18 cellular contexts compared by ENCODE assay signal in the genomic region with DNA sequence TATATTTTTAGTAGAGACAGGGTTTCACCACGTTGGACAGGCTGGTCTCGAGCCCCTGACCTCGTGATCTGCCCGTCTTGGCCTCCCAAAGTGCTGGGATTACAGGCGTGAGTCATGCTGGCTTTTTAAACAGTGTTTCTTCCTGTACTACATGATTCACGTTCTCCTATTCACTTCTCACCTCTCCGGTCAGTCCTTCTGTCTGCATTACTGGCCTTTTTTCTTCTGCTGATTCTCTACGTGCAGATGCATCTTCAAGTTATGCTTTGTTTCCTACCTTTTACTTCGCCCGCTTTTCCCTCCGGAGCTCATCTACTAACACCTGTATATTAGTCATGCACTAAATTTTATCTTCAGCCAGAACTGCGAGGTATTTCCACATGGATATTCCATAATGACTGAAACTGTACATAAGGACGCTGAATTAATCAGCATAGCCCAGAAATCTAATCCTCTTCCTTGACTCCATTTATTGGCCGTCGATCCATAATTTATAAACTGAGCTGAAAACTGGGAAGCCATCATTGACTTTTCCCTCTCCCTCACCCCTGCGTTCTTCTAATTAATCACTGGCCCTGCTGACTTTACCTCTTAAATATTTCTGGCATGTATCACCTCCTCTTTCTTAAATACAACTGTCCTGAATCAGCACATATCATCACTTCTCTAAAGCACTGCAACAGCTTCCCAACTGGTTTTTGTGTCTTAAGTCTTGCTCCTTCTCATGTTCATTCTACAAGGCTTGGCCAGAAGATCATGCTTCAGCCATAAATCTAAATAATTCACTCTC.
DNase-seq lines count a peak whose midpoint lies in the region; ATAC-seq and TF ChIP-seq lines count a peak whose summit lies in the region.
"Had no signal": no experiment of that assay in that cellular context is flagged by ENCODE, and none has a peak within 500 bp of the region (broad histone marks: within the 10 kb centered on the region; RNA-seq: fewer than 3 reads in every experiment).

No MANE protein-coding gene starts in this region.

- no peaks in the 10 kb centered on the region for H3K36me3 ChIP-seq in IMR-90 (ENCODE audit: control insufficient read depth, insufficient read depth, low read length)
- H3K36me3 ChIP-seq: thyroid gland had no signal

- H3K9me1 ChIP-seq in IMR-90 (ENCODE audit: insufficient read depth, low read length): peaks cover 3% of the 10 kb centered on the region; the same call in 1 of the 2 replicates

- H4K20me1 ChIP-seq in IMR-90 (ENCODE audit: insufficient read depth, low read length): no peaks in the 10 kb centered on the region

- H3K4me2 ChIP-seq in IMR-90 (ENCODE audit: low read depth, low read length): peak overlapping the region; percentile 46; the same call in 1 of the 2 replicates

- H3K4me3 Mint-ChIP-seq in activated naive CD4-positive, alpha-beta T cell treated with anti-CD3 and anti-CD28 coated beads for 36 hours: no peak overlapping the region
- H3K4me3 Mint-ChIP-seq: activated CD8-positive, alpha-beta T cell treated with anti-CD3 and anti-CD28 coated beads for 36 hours; dendritic cell treated with granulocyte-macrophage colony-stimulating factor and Interleukin-4, amounts not matched to agents 40 ng/mL and 50 ng/mL, for 4 days had no signal

- no peaks in the 10 kb centered on the region for H3K36me3 Mint-ChIP-seq in activated naive CD4-positive, alpha-beta T cell treated with anti-CD3 and anti-CD28 coated beads for 36 hours (ENCODE audit: low read depth)

- DNase-seq in ACHN: peak; percentile 5
- peak; percentile 80 for DNase-seq in IMR-90
- peak; percentile 17 for DNase-seq in astrocyte of the hippocampus (ENCODE audit: low read depth, low spot score)
- DNase-seq in kidney glomerular epithelial cell (lab: John Stamatoyannopoulos, UW): peak; percentile 4
- no peak for DNase-seq in activated naive CD4-positive, alpha-beta T cell treated with anti-CD3 and anti-CD28 coated beads for 36 hours
- no peak for DNase-seq in NCI-H1436 (lab: John Stamatoyannopoulos, UW)
- DNase-seq: activated CD8-positive, alpha-beta T cell treated with anti-CD3 and anti-CD28 coated beads for 36 hours; left cardiac atrium; MV-4-11; NCI-H2227 treated with DMSO at 0.1 percent for 48 hours; OCI-M1; small intestine; T-helper 9 cell; thyroid gland had no signal

- peak overlapping the region; percentile 9; the same call in 1 of the 2 replicates for H2BK120ac ChIP-seq in IMR-90 (ENCODE audit: low read depth, low read length)

- CTCF ChIA-PET in IMR-90 (lab: Yijun Ruan, JAX): interaction anchor here (0.9 kb wide), 1 partner anchor 11 kb away, joined by 3 read pairs; no protein-coding TSS in a partner anchor
- CTCF ChIA-PET in activated naive CD4-positive, alpha-beta T cell treated with anti-CD3 and anti-CD28 coated beads for 36 hours (lab: Charles Lee): no interaction called here

- no peaks in the 10 kb centered on the region for H3K27me3 Mint-ChIP-seq in activated naive CD4-positive, alpha-beta T cell treated with anti-CD3 and anti-CD28 coated beads for 36 hours (ENCODE audit: low read depth)
- H3K27me3 Mint-ChIP-seq: activated CD8-positive, alpha-beta T cell treated with anti-CD3 and anti-CD28 coated beads for 36 hours; dendritic cell treated with granulocyte-macrophage colony-stimulating factor and Interleukin-4, amounts not matched to agents 40 ng/mL and 50 ng/mL, for 4 days had no signal

- H3K14ac ChIP-seq in IMR-90 (replicated peaks; ENCODE audit: low read depth, low read length): no peak overlapping the region

- H3K27me3 ChIP-seq in IMR-90 (ENCODE audit: control insufficient read depth, insufficient read depth, low read length): no peaks in the 10 kb centered on the region
- H3K27me3 ChIP-seq: thyroid gland had no signal

- 0 out of 2 replicates have a peak overlapping the region, but pooled peaks have one; percentile 13 for H2BK20ac ChIP-seq in IMR-90 (ENCODE audit: low read depth, low read length)

- no peak overlapping the region for H3K23ac ChIP-seq in IMR-90 (ENCODE audit: low read depth, low read length)

- no peak for TF ChIP-seq RAD21 in IMR-90 (IDR thresholded peaks at IDR 0.05; ENCODE audit: low read length)

- H3K9me3 Mint-ChIP-seq in activated naive CD4-positive, alpha-beta T cell treated with anti-CD3 and anti-CD28 coated beads for 36 hours: peaks cover 11% of the 10 kb centered on the region

- no peak overlapping the region for H3K9ac ChIP-seq in IMR-90 (ENCODE audit: low read depth, low read length)

- peak; percentile 90 for ATAC-seq in IMR-90 (ENCODE audit: low read depth)
- ATAC-seq in HG03175 (IDR thresholded peaks at IDR 0.05; ENCODE audit: unreplicated experiment): no peak
- ATAC-seq in HG02798 (IDR thresholded peaks at IDR 0.05; ENCODE audit: poor library complexity, unreplicated experiment): no peak
- ATAC-seq: activated CD8-positive, alpha-beta T cell treated with anti-CD3 and anti-CD28 coated beads for 36 hours; activated naive CD4-positive, alpha-beta T cell treated with anti-CD3 and anti-CD28 coated beads, Interleukin-2, amount 50 U/mL, for 72 hours had no signal

- dilution Hi-C loops in IMR-90 (cut with HindIII; ENCODE audit: low sequenced_read_pairs, unreplicated experiment): no loop called here

- no peak overlapping the region for H3K27ac ChIP-seq in IMR-90 (ENCODE audit: insufficient read depth, low read length)
- H3K27ac ChIP-seq: thyroid gland had no signal

- no peak overlapping the region for H3K4me3 ChIP-seq in IMR-90 (ENCODE audit: insufficient read depth, low read depth, low read length)
- H3K4me3 ChIP-seq: thyroid gland had no signal

- no peak overlapping the region for H2BK15ac ChIP-seq in IMR-90 (ENCODE audit: low read depth, low read length)

- H4K5ac ChIP-seq in IMR-90 (ENCODE audit: low read depth, low read length): no peak overlapping the region

- no peak overlapping the region for H2AK5ac ChIP-seq in IMR-90 (ENCODE audit: low read depth, low read length)

- 47% methylated on average over 13 of the region's 16 CpGs; no CpG with 5 or more reads in 1 of the 2 experiments for WGBS in IMR-90 (ENCODE audit: extremely low coverage in 2 of 2, insufficient read length in 1 of 2), 2 experiments

- no peak for TF ChIP-seq CTCF in IMR-90 (conservative IDR thresholded peaks at IDR 0.05; ENCODE audit: low read depth, low read length)

- H4K8ac ChIP-seq in IMR-90 (ENCODE audit: low read depth in 2 of 2, low read length in 2 of 2): no peak overlapping the region

- H3K18ac ChIP-seq in IMR-90 (ENCODE audit: low read depth, low read length): no peak overlapping the region; the same call in 1 of the 2 replicates

- H2BK5ac ChIP-seq in IMR-90 (ENCODE audit: low read depth, low read length, poor library complexity, severe bottlenecking): peak overlapping the region; percentile 42

- no peak overlapping the region for H3K56ac ChIP-seq in IMR-90 (ENCODE audit: extremely low read depth, insufficient read depth, low read length)

- intact Hi-C loops in IMR-90 (cut with micrococcal nuclease): no loop called here
- intact Hi-C loops in activated naive CD4-positive, alpha-beta T cell treated with anti-CD3 and anti-CD28 coated beads for 36 hours (cut with micrococcal nuclease): no loop called here

- no TSS peak for BruUV-seq in IMR-90 (replicated peaks; lab: Mats Ljungman, UMichigan)

- no peak overlapping the region for H2AK9ac ChIP-seq in IMR-90 (replicated peaks; ENCODE audit: low read depth, low read length, poor library complexity)

- H2AFZ ChIP-seq in IMR-90 (replicated peaks; ENCODE audit: low read length, poor library complexity): no peak overlapping the region

- no peak overlapping the region for H3K27ac Mint-ChIP-seq in activated naive CD4-positive, alpha-beta T cell treated with anti-CD3 and anti-CD28 coated beads for 36 hours
- H3K27ac Mint-ChIP-seq: activated CD8-positive, alpha-beta T cell treated with anti-CD3 and anti-CD28 coated beads for 36 hours; activated naive CD4-positive, alpha-beta T cell treated with anti-CD3 and anti-CD28 coated beads, Interleukin-2, amount 50 U/mL, for 72 hours; dendritic cell treated with granulocyte-macrophage colony-stimulating factor and Interleukin-4, amounts not matched to agents 40 ng/mL and 50 ng/mL, for 4 days had no signal

- no peak overlapping the region for H4K91ac ChIP-seq in IMR-90 (ENCODE audit: insufficient read depth, low read depth, low read length)

- H3K9me3 ChIP-seq in IMR-90 (ENCODE audit: control insufficient read depth, insufficient read depth, low read length): no peaks in the 10 kb centered on the region
- H3K9me3 ChIP-seq: thyroid gland had no signal

- in situ Hi-C loops in ACHN (cut with HindIII; ENCODE audit: low pct_ligation_motif_present, low pct_unique_long_range_greater_than_20kb, low sequenced_read_pairs) (no loop called here), IMR-90 (cut with MboI; ENCODE audit: low sequenced_read_pairs) (no loop called here)

- H3K4me1 ChIP-seq in IMR-90 (ENCODE audit: control insufficient read depth, insufficient read depth, low read length): peaks cover 4% of the 10 kb centered on the region; the same call in 1 of the 2 replicates
- H3K4me1 ChIP-seq: thyroid gland had no signal

- H3K79me1 ChIP-seq in IMR-90 (ENCODE audit: low read depth in 1 of 2, low read length in 2 of 2): no peaks in the 10 kb centered on the region

- no peak overlapping the region for H3K4ac ChIP-seq in IMR-90 (ENCODE audit: low read depth, low read length)

- TF ChIP-seq POLR2A in IMR-90 (IDR thresholded peaks at IDR 0.05; ENCODE audit: low read depth, low read length): no peak

- H3K4me1 Mint-ChIP-seq in activated naive CD4-positive, alpha-beta T cell treated with anti-CD3 and anti-CD28 coated beads for 36 hours (ENCODE audit: low read depth): no peaks in the 10 kb centered on the region

- POLR2A ChIA-PET in IMR-90 (lab: Charles Lee; ENCODE audit: unreplicated experiment): no interaction called here

TF ChIP-seq in IMR-90, 13 proteins besides CTCF, POLR2A, EP300 and RAD21:
- TF ChIP-seq FOS (IDR thresholded peaks at IDR 0.05; ENCODE audit: low read depth, low read length): peak; percentile 41; the same call in 1 of the 2 replicates
- no peak for TF ChIP-seq NFE2L2 (IDR thresholded peaks at IDR 0.05; ENCODE audit: low read depth, low read length)
- 0 out of 2 replicates have a peak, but pooled peaks have one; percentile 16 for TF ChIP-seq MAFK (IDR thresholded peaks at IDR 0.05; ENCODE audit: low read depth, low read length)
- TF ChIP-seq MXI1 (IDR thresholded peaks at IDR 0.05; ENCODE audit: borderline replicate concordance, low read depth, low read length): no peak
- TF ChIP-seq BHLHE40 (IDR thresholded peaks at IDR 0.05; ENCODE audit: low read depth, low read length): peak; percentile 40; the same call in 1 of the 2 replicates
- TF ChIP-seq RFX5 (IDR thresholded peaks at IDR 0.05; ENCODE audit: low read depth, low read length): no peak
- TF ChIP-seq SMC3 (IDR thresholded peaks at IDR 0.05; ENCODE audit: low read depth, low read length): no peak

Comparison
In these comparisons a context has a peak if more than half of its experiments do, and no peak if none do; other contexts are left out.
1. DNase-seq: peak in ACHN (single experiment), IMR-90 (single experiment), astrocyte of the hippocampus (single experiment) and kidney glomerular epithelial cell (single experiment); none in activated naive CD4-positive, alpha-beta T cell treated with anti-CD3 and anti-CD28 coated beads for 36 hours (single experiment) and NCI-H1436 (single experiment).